25 cellular contexts compared by ENCODE assay signal in the genomic region with DNA sequence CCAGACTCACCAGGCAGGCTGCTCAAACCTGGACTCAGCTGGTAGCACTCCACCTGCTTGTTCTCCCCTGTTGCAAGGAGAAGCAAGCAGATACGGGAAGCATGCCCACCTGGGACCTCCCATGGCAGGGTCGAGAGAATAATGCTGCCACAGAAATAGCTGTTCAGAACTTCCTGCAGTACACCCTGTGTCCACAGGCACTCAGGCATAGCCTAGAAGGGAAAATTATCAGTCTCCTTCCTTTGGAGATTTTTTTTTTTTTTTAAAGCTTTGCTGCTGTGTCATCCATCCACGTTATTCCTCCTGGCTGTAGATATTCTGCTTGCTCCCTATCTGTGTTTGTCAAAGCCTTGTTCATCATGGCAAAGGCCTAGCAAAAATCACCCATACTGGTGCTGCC. TPM values are rescaled to one million over a fixed set of nuclear protein-coding genes. Genes with fewer than 3 reads are reported as not detected.
DNase-seq lines count a peak whose midpoint lies in the region; ATAC-seq and TF ChIP-seq lines count a peak whose summit lies in the region.
"Had no signal": no experiment of that assay in that cellular context is flagged by ENCODE, and none has a peak within 500 bp of the region (broad histone marks: within the 10 kb centered on the region; RNA-seq: fewer than 3 reads in every experiment).

No MANE protein-coding gene starts in this region.

- no peaks in the 10 kb centered on the region for H4K20me1 ChIP-seq in GM23338 (replicated peaks; ENCODE audit: insufficient read depth)

- in situ Hi-C loops in SK-MEL-5 (cut with HindIII; ENCODE audit: low pct_unique_long_range_greater_than_20kb, low sequenced_read_pairs) = no loop called here

- H3K4me3 ChIP-seq in GM23338 (no peak overlapping the region), endodermal cell (ENCODE audit: low read length) (no peak overlapping the region)
- H3K4me3 ChIP-seq: colonic mucosa had no signal

- 96 to 100% methylated on average over 2 to 3 of the region's 3 CpGs for whole genome bisulfite sequencing in endodermal cell (ENCODE audit: insufficient coverage in 1 of 2, insufficient read length in 1 of 2), 2 experiments

- CTCF ChIA-PET in T-cell (lab: Charles Lee) = interaction anchor here in 1 of 2 donors (0.6 kb wide), 2 partner anchors 49 to 365 kb away, joined by 3 read pairs; no protein-coding TSS in a partner anchor

- H3K27ac ChIP-seq in GM23338 (ENCODE audit: low read depth) (no peak overlapping the region), endodermal cell (ENCODE audit: low read depth, low read length) (no peak overlapping the region)
- H3K27ac ChIP-seq: brain microvascular endothelial cell, colonic mucosa, foreskin keratinocyte had no signal

- H3K36me3 Mint-ChIP-seq in GM23338 (ENCODE audit: low read depth) (no peaks in the 10 kb centered on the region), endodermal cell (ENCODE audit: low read depth) (no peaks in the 10 kb centered on the region), T-cell (no peaks in the 10 kb centered on the region)
- H3K36me3 Mint-ChIP-seq: stimulated activated effector memory CD8-positive, alpha-beta T cell treated with anti-CD3 and anti-CD28 coated beads, Interleukin-12 subunit alpha, Interleukin-12 subunit beta, amount 100 ng/mL, for 72 hours had no signal

- H3K4me1 Mint-ChIP-seq in GM23338 (peaks cover 22% of the 10 kb centered on the region), endodermal cell (peaks cover 42% of the 10 kb centered on the region), T-cell (peaks cover 0 to 2% (median 0%) of the 10 kb centered on the region in 3 donors)
- H3K4me1 Mint-ChIP-seq: stimulated activated effector memory CD8-positive, alpha-beta T cell treated with anti-CD3 and anti-CD28 coated beads, Interleukin-12 subunit alpha, Interleukin-12 subunit beta, amount 100 ng/mL, for 72 hours had no signal

- POLR2A ChIA-PET in T-cell (lab: Charles Lee) = no interaction called here

- DNase-seq in GM23338 (ENCODE audit: low spot score) (no peak), SK-MEL-5 (ENCODE audit: low read depth, low spot score) (peak; percentile 15), endodermal cell (no peak), retina (peak; percentile 9), T-cell (no peak), H4 (ENCODE audit: low spot score) (no peak)
- no peak for DNase-seq in stimulated activated CD4-positive, alpha-beta T cell treated with anti-CD3 and anti-CD28 coated beads, Interleukin-4, amount 100 ng/mL, for 1 hour
- DNase-seq: activated CD4-positive, alpha-beta T cell treated with anti-CD3 and anti-CD28 coated beads for 48 hours; activated T-cell treated with anti-CD3 and anti-CD28 coated beads, Interleukin-2, amount 50 U/mL, for 4 hours; brain microvascular endothelial cell; colonic mucosa; effector memory CD4-positive, alpha-beta T cell; foreskin keratinocyte; H9; left colon; mammary epithelial cell; NCI-H1417 treated with DMSO at 0.1 percent for 48 hours; NCI-H2081; NCI-H446; NCI-H774; RPMI8226; stimulated activated CD4-positive, alpha-beta T cell treated with anti-CD3 and anti-CD28 coated beads, Interleukin-12 subunit alpha, Interleukin-12 subunit beta, amount 100 ng/mL, for 4 hours; stimulated activated CD4-positive, alpha-beta T cell treated with anti-CD3 and anti-CD28 coated beads, Interleukin-4, amount 100 ng/mL, for 24 hours; T-helper 17 cell had no signal

- no peaks in the 10 kb centered on the region for H3K79me2 ChIP-seq in GM23338 (replicated peaks; ENCODE audit: insufficient read depth)

- no peaks in the 10 kb centered on the region for H3K9me3 ChIP-seq in endodermal cell (ENCODE audit: control insufficient read depth, low read length)
- H3K9me3 ChIP-seq: colonic mucosa had no signal

- H3K4me1 ChIP-seq in GM23338 (ENCODE audit: insufficient read depth) (peaks cover 22% of the 10 kb centered on the region), endodermal cell (ENCODE audit: control insufficient read depth, insufficient read depth, low read length) (peaks cover 10% of the 10 kb centered on the region)
- H3K4me1 ChIP-seq: colonic mucosa, foreskin keratinocyte had no signal

- H3K4me2 ChIP-seq in GM23338 = no peak overlapping the region

- no peak overlapping the region; the same call in 2 of the 3 replicates for H3K4me3 Mint-ChIP-seq in GM23338
- no peak overlapping the region for H3K4me3 Mint-ChIP-seq in endodermal cell
- H3K4me3 Mint-ChIP-seq in T-cell = no peak overlapping the region
- H3K4me3 Mint-ChIP-seq: activated T-cell treated with anti-CD3 and anti-CD28 coated beads, Interleukin-2, amount 50 U/mL, for 4 hours; stimulated activated effector memory CD8-positive, alpha-beta T cell treated with anti-CD3 and anti-CD28 coated beads, Interleukin-12 subunit alpha, Interleukin-12 subunit beta, amount 100 ng/mL, for 72 hours; T-helper 17 cell had no signal

- H3F3A ChIP-seq in GM23338 (replicated peaks; ENCODE audit: low read depth) = no peaks in the 10 kb centered on the region

- H3K27me3 ChIP-seq in GM23338 (ENCODE audit: insufficient read depth) = no peaks in the 10 kb centered on the region
- no peaks in the 10 kb centered on the region for H3K27me3 ChIP-seq in endodermal cell (ENCODE audit: control insufficient read depth, insufficient read depth, low read length, poor library complexity, severe bottlenecking)
- H3K27me3 ChIP-seq: brain microvascular endothelial cell, colonic mucosa had no signal

- ATAC-seq in GM23338 (no peak), T-cell (replicated peaks in 1 of 4) (no peak)
- ATAC-seq: activated T-cell treated with anti-CD3 and anti-CD28 coated beads, Interleukin-2, amount 50 U/mL, for 4 hours; left colon; T-helper 17 cell had no signal

- H3K9me2 ChIP-seq in GM23338 (ENCODE audit: insufficient read depth) = no peaks in the 10 kb centered on the region

- H3K27ac Mint-ChIP-seq in GM23338 (no peak overlapping the region), endodermal cell (no peak overlapping the region), T-cell (no peak overlapping the region)
- H3K27ac Mint-ChIP-seq: stimulated activated effector memory CD8-positive, alpha-beta T cell treated with anti-CD3 and anti-CD28 coated beads, Interleukin-12 subunit alpha, Interleukin-12 subunit beta, amount 100 ng/mL, for 72 hours; T-helper 17 cell had no signal

- no peaks in the 10 kb centered on the region for H3K9me3 Mint-ChIP-seq in GM23338
- no peaks in the 10 kb centered on the region for H3K9me3 Mint-ChIP-seq in endodermal cell
- H3K9me3 Mint-ChIP-seq in T-cell = no peaks in the 10 kb centered on the region
- H3K9me3 Mint-ChIP-seq: activated T-cell treated with anti-CD3 and anti-CD28 coated beads, Interleukin-2, amount 50 U/mL, for 4 hours; H9; stimulated activated effector memory CD8-positive, alpha-beta T cell treated with anti-CD3 and anti-CD28 coated beads, Interleukin-12 subunit alpha, Interleukin-12 subunit beta, amount 100 ng/mL, for 72 hours had no signal

- H3K27me3 Mint-ChIP-seq in GM23338 (ENCODE audit: insufficient read depth, low read depth, poor library complexity) (peaks cover 2% of the 10 kb centered on the region), endodermal cell (ENCODE audit: insufficient read depth) (peaks cover 2% of the 10 kb centered on the region), T-cell (peaks cover 10 to 18% of the 10 kb centered on the region in 2 donors)

- H3K9ac ChIP-seq in endodermal cell (ENCODE audit: extremely low read depth, low read length, poor library complexity, severe bottlenecking) = no peak overlapping the region

- peak overlapping the region; percentile 98; the same call in 1 of the 2 replicates for H2AFZ ChIP-seq in GM23338

- H3K36me3 ChIP-seq in GM23338 (ENCODE audit: insufficient read depth) (no peaks in the 10 kb centered on the region), endodermal cell (ENCODE audit: control insufficient read depth, insufficient read depth, low read length) (no peaks in the 10 kb centered on the region)
- H3K36me3 ChIP-seq: brain microvascular endothelial cell, colonic mucosa had no signal

- TF ChIP-seq CTCF in GM23338 (conservative IDR thresholded peaks at IDR 0.05; ENCODE audit: low read depth in 2 of 2) (no peak), endodermal cell (conservative IDR thresholded peaks at IDR 0.05) (peak; percentile 10)

TF ChIP-seq in GM23338, 12 proteins besides CTCF, POLR2A, EP300 and RAD21:
- TF ChIP-seq NANOG (IDR thresholded peaks at IDR 0.05; ENCODE audit: borderline replicate concordance) = no peak

RNA-seq across cellular contexts. Expression of gene RPS17, which starts 32.7 kb away (rescaled TPM):
- 1,579 and 1,741 TPM in 2 replicates for total RNA-seq in GM23338 (2014; rRNA removed; shearing (Covaris generic))
- polyA plus RNA-seq in GM23338 (2016; fragmentation: Nextera tagmentation; extraction: Ambion mirVana) = 1,928 and 2,137 TPM in 2 replicates
- total RNA-seq in SK-MEL-5 (2014; rRNA removed; shearing (Covaris generic)) = 4,693 and 4,992 TPM in 2 replicates
- 3,622 and 4,338 TPM in 2 replicates for polyA plus RNA-seq in SK-MEL-5 (2015; cell fraction: cytosol; rRNA removed)
- 660 and 833 TPM in 2 replicates for polyA plus RNA-seq in SK-MEL-5 (2015; cell fraction: nucleus; rRNA removed)
- total RNA-seq in endodermal cell (1,000 to 10,000 TPM; 1,918 to 2,023 TPM), T-cell (1,000 to 10,000 TPM; 2,045 to 2,777 (median 2,292) TPM)
- polyA plus RNA-seq in endodermal cell (2013, experiment 1 of 2) = 2,836 TPM
- 2,786 TPM for polyA plus RNA-seq in endodermal cell (2013, experiment 2 of 2)
- total RNA-seq in H4 (2014; rRNA removed; shearing (Covaris generic)) = 3,004 and 3,097 TPM in 2 replicates

Comparison
In these comparisons a context has a peak if more than half of its experiments do, and no peak if none do; other contexts are left out.
1. DNase-seq: peak in SK-MEL-5 (single experiment) and retina (single experiment); none in GM23338 (single experiment), endodermal cell (single experiment), T-cell (0 of 34), stimulated activated CD4-positive, alpha-beta T cell treated with anti-CD3 and anti-CD28 coated beads, Interleukin-4, amount 100 ng/mL, for 1 hour (single experiment) and H4 (single experiment).